ENCODE assay signal across 20 cellular contexts in genomic region chr11:125154380-125155099, GRCh38. TPM values are rescaled to one million over a fixed set of nuclear protein-coding genes. Genes with fewer than 3 reads are reported as not detected.
DNase-seq lines count a peak whose midpoint lies in the region; ATAC-seq and TF ChIP-seq lines count a peak whose summit lies in the region.
"Had no signal": no experiment of that assay in that cellular context is flagged by ENCODE, and none has a peak within 500 bp of the region (broad histone marks: within the 10 kb centered on the region; RNA-seq: fewer than 3 reads in every experiment).

No MANE protein-coding gene starts in this region.

- H3K27me3 Mint-ChIP-seq in glutamatergic neuron (ENCODE audit: unreplicated experiment), result peaks cover 6% of the 10 kb centered on the region

- H3K36me3 Mint-ChIP-seq in glutamatergic neuron (ENCODE audit: unreplicated experiment), result no peaks in the 10 kb centered on the region
- H3K36me3 Mint-ChIP-seq: CD4-positive, CD25-positive, alpha-beta regulatory T cell had no signal

- DNase-seq in HCT116 (ENCODE audit: low read depth, low spot score) (no peak), SW 1271 (lab: John Stamatoyannopoulos, UW) (no peak), glutamatergic neuron (no peak), NCI-H345 (lab: John Stamatoyannopoulos, UW) (no peak)
- no peak for DNase-seq in stimulated activated naive CD8-positive, alpha-beta T cell treated with anti-CD3 and anti-CD28 coated beads, Interleukin-15, Interleukin-2, amounts not matched to agents 100 U/mL and 50 U/mL, for 24 hours
- DNase-seq: ACHN; Calu3; CD4-positive, CD25-positive, alpha-beta regulatory T cell; GM23248; HFFc6; KG1; NCI-H1092; NCI-H1694; NCI-H2107; NCI-H69; PC-9 had no signal

- no peak overlapping the region for H3K4me3 Mint-ChIP-seq in glutamatergic neuron (ENCODE audit: unreplicated experiment)
- H3K4me3 Mint-ChIP-seq: CD4-positive, CD25-positive, alpha-beta regulatory T cell; HFFc6 had no signal

- 70 to 78% methylated on average over 7 of the region's 7 CpGs for WGBS in ectodermal cell, 2 experiments
- whole genome bisulfite sequencing in mesodermal cell (ENCODE audit: insufficient coverage in 2 of 2), 2 experiments, result 66 to 74% methylated on average over 4 to 6 of the region's 7 CpGs

- RAD21 ChIA-PET in HCT116 (lab: Charles Lee; ENCODE audit: low non-redundant PET in 1 of 2, low total read pairs in 2 of 2, uncharacterized antibody in 2 of 2, unreplicated experiment in 2 of 2), result no interaction called here

- H2AFZ ChIP-seq in HCT116 (ENCODE audit: low read depth, low read length, poor library complexity, severe bottlenecking), result no peak overlapping the region
- H2AFZ ChIP-seq: GM23248, PC-9 had no signal

- no peaks in the 10 kb centered on the region for H4K20me1 ChIP-seq in HCT116 (ENCODE audit: insufficient read depth)

- H3K9me2 ChIP-seq in HCT116 (ENCODE audit: insufficient read depth), result no peaks in the 10 kb centered on the region

- H3K27ac Mint-ChIP-seq in glutamatergic neuron (ENCODE audit: unreplicated experiment), result no peak overlapping the region
- H3K27ac Mint-ChIP-seq: HFFc6 had no signal

- no peak overlapping the region for H3K27ac ChIP-seq in HCT116 (ENCODE audit: low read depth, low read length)
- peak overlapping the region; percentile 5 for H3K27ac ChIP-seq in ectodermal cell (ENCODE audit: insufficient read depth, low read depth, low read length, poor library complexity, severe bottlenecking)
- H3K27ac ChIP-seq in mesodermal cell (ENCODE audit: low read depth, low read length, severe bottlenecking), result peak overlapping the region; percentile 32
- H3K27ac ChIP-seq: GM23248, PC-9 had no signal

- POLR2A ChIA-PET in HCT116 (lab: Charles Lee), result no interaction called here

- no peaks in the 10 kb centered on the region for H3K4me1 Mint-ChIP-seq in glutamatergic neuron (ENCODE audit: low read depth, unreplicated experiment)
- H3K4me1 Mint-ChIP-seq: CD4-positive, CD25-positive, alpha-beta regulatory T cell had no signal

- TF ChIP-seq RAD21 in HCT116 (IDR thresholded peaks at IDR 0.05; ENCODE audit: low read depth), result no peak

- TF ChIP-seq CTCF in HCT116 (IDR thresholded peaks at IDR 0.05 in 2 of 3, conservative IDR thresholded peaks at IDR 0.05 in 1 of 3; ENCODE audit: borderline replicate concordance in 1 of 3, insufficient read depth in 1 of 3, low read depth in 2 of 3, low read length in 2 of 3) (no peak), glutamatergic neuron (IDR thresholded peaks at IDR 0.05; ENCODE audit: partially characterized antibody, unreplicated experiment) (no peak)

- H3K27me3 ChIP-seq in HCT116 (ENCODE audit: insufficient read depth, low read length) (no peaks in the 10 kb centered on the region), ectodermal cell (ENCODE audit: control insufficient read depth, insufficient read depth, low read length, poor library complexity, severe bottlenecking) (no peaks in the 10 kb centered on the region)

- no peak overlapping the region for H3K9ac ChIP-seq in HCT116 (ENCODE audit: low read length)
- H3K9ac ChIP-seq: GM23248 had no signal

- H3K4me3 ChIP-seq in HCT116 (replicated peaks in 1 of 2; ENCODE audit: low read depth in 1 of 2, low read length in 2 of 2) (no peak overlapping the region), ectodermal cell (ENCODE audit: insufficient read depth, low read depth, low read length) (no peak overlapping the region), mesodermal cell (ENCODE audit: extremely low read depth, insufficient read depth, low read length, poor library complexity, severe bottlenecking) (no peak overlapping the region)
- H3K4me3 ChIP-seq: GM23248, PC-9 had no signal

- intact Hi-C loops in HCT116 (cut with micrococcal nuclease), result no loop called here

- 0 out of 2 replicates have a peak, but pooled peaks have one; percentile 22 for ATAC-seq in HCT116
- peak; percentile 35 for ATAC-seq in stimulated activated naive CD8-positive, alpha-beta T cell treated with anti-CD3 and anti-CD28 coated beads, Interleukin-15, Interleukin-2, amounts not matched to agents 100 U/mL and 50 U/mL, for 24 hours
- ATAC-seq: Right ventricle myocardium inferior had no signal

- no peak overlapping the region for H3K4me2 ChIP-seq in HCT116 (ENCODE audit: low read length)
- H3K4me2 ChIP-seq: PC-9 had no signal

- peaks cover 1% of the 10 kb centered on the region for H3K9me3 Mint-ChIP-seq in glutamatergic neuron (ENCODE audit: unreplicated experiment)
- H3K9me3 Mint-ChIP-seq: HFFc6 had no signal

- no peaks in the 10 kb centered on the region for H3K4me1 ChIP-seq in HCT116 (ENCODE audit: control insufficient read depth in 1 of 2, insufficient read depth in 2 of 2, low read length in 2 of 2)
- H3K4me1 ChIP-seq in ectodermal cell (ENCODE audit: control insufficient read depth, insufficient read depth, low read length), result peaks cover 5% of the 10 kb centered on the region
- no peaks in the 10 kb centered on the region for H3K4me1 ChIP-seq in mesodermal cell (ENCODE audit: control insufficient read depth, insufficient read depth, low read length, poor library complexity, severe bottlenecking)

- no peaks in the 10 kb centered on the region for H3K79me2 ChIP-seq in HCT116 (ENCODE audit: insufficient read depth, low read length)

- H3K36me3 ChIP-seq in HCT116 (ENCODE audit: control insufficient read depth in 1 of 2, insufficient read depth in 2 of 2, low read length in 2 of 2) (no peaks in the 10 kb centered on the region), ectodermal cell (ENCODE audit: control insufficient read depth, insufficient read depth, low read length) (no peaks in the 10 kb centered on the region), mesodermal cell (ENCODE audit: control insufficient read depth, insufficient read depth, low read length) (no peaks in the 10 kb centered on the region)

- BruUV-seq in HCT116 (replicated peaks; lab: Mats Ljungman, UMichigan), result no TSS peak

- H3K9me3 ChIP-seq in HCT116 (ENCODE audit: control insufficient read depth in 1 of 2, insufficient read depth in 1 of 2, low read depth in 1 of 2, low read length in 2 of 2), result no peaks in the 10 kb centered on the region; a peak in 1 of 4 replicates
- H3K9me3 ChIP-seq in ectodermal cell (ENCODE audit: control insufficient read depth, low read length), result no peaks in the 10 kb centered on the region
- H3K9me3 ChIP-seq in mesodermal cell (ENCODE audit: control insufficient read depth, low read length), result no peaks in the 10 kb centered on the region

- TF ChIP-seq POLR2A in HCT116 (IDR thresholded peaks at IDR 0.05; ENCODE audit: borderline replicate concordance, extremely low read depth, insufficient read depth, insufficient read length), result no peak

- CTCF ChIA-PET in HCT116 (lab: Charles Lee), result no interaction called here

TF ChIP-seq in HCT116, 20 proteins besides CTCF, POLR2A, EP300 and RAD21 (continues in another document):
- TF ChIP-seq EZH2phosphoT487 (IDR thresholded peaks at IDR 0.05; ENCODE audit: borderline replicate concordance), result no peak
- TF ChIP-seq REST (IDR thresholded peaks at IDR 0.05; ENCODE audit: low read depth), result no peak
- TF ChIP-seq SRF (IDR thresholded peaks at IDR 0.05; ENCODE audit: low read depth), result no peak
- TF ChIP-seq ATF3 (IDR thresholded peaks at IDR 0.05), result no peak
- no peak for TF ChIP-seq YY1 (IDR thresholded peaks at IDR 0.05; ENCODE audit: extremely low read depth, insufficient replicate concordance, low read depth, low read length)
- TF ChIP-seq SP1 (IDR thresholded peaks at IDR 0.05; ENCODE audit: low read depth), result no peak
- TF ChIP-seq CEBPB (IDR thresholded peaks at IDR 0.05; ENCODE audit: low read depth), result no peak
- no peak for TF ChIP-seq FOSL1 (IDR thresholded peaks at IDR 0.05; ENCODE audit: low read depth)

RNA-seq across cellular contexts. Expression of gene PKNOX2, which starts 10.0 kb away (rescaled TPM):
- 0.20 TPM for total RNA-seq in HCT116 (2021; ENCODE audit: unreplicated experiment)
- 0.02 and 0.05 TPM in 2 replicates for polyA plus RNA-seq in HCT116 (2012)
- 44.3 TPM for polyA plus RNA-seq in ectodermal cell (2013, experiment 1 of 4)
- polyA plus RNA-seq in ectodermal cell (2013, experiment 2 of 4), result 55.2 TPM
- polyA plus RNA-seq in ectodermal cell (2013, experiment 3 of 4), result 31.6 TPM
- polyA plus RNA-seq in ectodermal cell (2013, experiment 4 of 4), result 38.2 TPM
- polyA plus RNA-seq in mesodermal cell (2013, experiment 1 of 2), result 10.9 TPM
- polyA plus RNA-seq in mesodermal cell (2013, experiment 2 of 2), result 10.0 TPM
- 8.7 TPM for total RNA-seq in glutamatergic neuron (ENCODE audit: unreplicated experiment)
- total RNA-seq: Calu3; CD4-positive, CD25-positive, alpha-beta regulatory T cell; MCF 10A; PC-9 had no signal
- polyA plus RNA-seq: CD4-positive, CD25-positive, alpha-beta regulatory T cell had no signal

RNA-seq across cellular contexts. Expression of gene TMEM218, which starts 43.1 kb away (rescaled TPM):
- total RNA-seq in HCT116 (2021; ENCODE audit: unreplicated experiment) (17.9 TPM), glutamatergic neuron (ENCODE audit: unreplicated experiment) (15.8 TPM)
- 13.3 and 16.6 TPM in 2 replicates for polyA plus RNA-seq in HCT116 (2012)
- 49.5 TPM for polyA plus RNA-seq in ectodermal cell (2013, experiment 1 of 4)
- 53.5 TPM for polyA plus RNA-seq in ectodermal cell (2013, experiment 2 of 4)
- polyA plus RNA-seq in ectodermal cell (2013, experiment 3 of 4), result 50.4 TPM
- polyA plus RNA-seq in ectodermal cell (2013, experiment 4 of 4), result 59.1 TPM
- polyA plus RNA-seq in mesodermal cell (2013, experiment 1 of 2), result 24.4 TPM
- 19.8 TPM for polyA plus RNA-seq in mesodermal cell (2013, experiment 2 of 2)
